8 cellular contexts compared by ENCODE assay signal in the genomic region with DNA sequence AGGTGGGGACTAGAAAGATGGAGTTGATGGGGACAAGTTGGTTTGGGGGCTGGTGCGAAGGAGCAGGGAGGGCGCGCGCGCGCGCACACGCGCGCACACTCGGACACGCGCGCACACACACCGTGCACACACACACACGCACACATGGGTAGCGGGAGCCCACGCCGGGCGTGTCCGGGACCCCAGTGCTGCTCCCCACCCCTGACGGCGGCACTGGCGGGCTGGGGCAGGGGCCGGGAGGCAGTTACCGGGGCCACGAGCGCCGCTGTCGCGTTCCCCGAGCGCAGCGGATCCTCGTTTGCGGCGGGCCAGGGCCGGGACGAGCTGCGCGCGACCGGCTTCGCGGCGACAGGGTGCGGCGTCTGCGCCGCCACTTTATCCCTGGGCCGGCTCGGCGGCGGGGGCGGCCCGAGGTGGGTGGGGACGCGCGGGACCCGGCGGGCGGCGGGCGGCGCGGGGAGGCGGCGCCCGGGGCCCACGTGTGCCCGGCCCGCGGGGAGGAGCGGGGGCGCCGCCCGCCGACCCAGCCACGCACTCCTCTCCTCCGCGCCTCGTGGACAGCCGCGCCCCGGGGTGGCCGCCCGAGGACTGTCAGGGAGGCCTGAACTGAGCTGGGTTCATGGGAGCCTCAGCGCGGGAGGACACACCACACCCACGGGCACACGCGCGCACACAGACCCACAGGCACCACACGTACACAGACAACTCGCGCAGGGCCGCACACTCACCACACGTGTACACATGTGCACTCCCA. TPM values are rescaled to one million over a fixed set of nuclear protein-coding genes. Genes with fewer than 3 reads are reported as not detected.
A peak's percentile ranks its signal among the peaks of the same experiment; 100 is the strongest.
DNase-seq lines count a peak whose midpoint lies in the region; ATAC-seq and TF ChIP-seq lines count a peak whose summit lies in the region.

No MANE protein-coding gene starts in this region.

- no peaks in the 10 kb centered on the region for H3K9me3 ChIP-seq in OCI-LY1 (ENCODE audit: low read length)
- H3K9me3 ChIP-seq in lower lobe of right lung, result peaks cover 4% of the 10 kb centered on the region
- no peaks in the 10 kb centered on the region for H3K9me3 ChIP-seq in testis

- no peaks in the 10 kb centered on the region for H3K9me2 ChIP-seq in OCI-LY1 (ENCODE audit: low read depth, low read length)

- TF ChIP-seq POLR2A in testis (IDR thresholded peaks at IDR 0.05), result no peak

- H3K27ac ChIP-seq in OCI-LY1 (ENCODE audit: low read depth, low read length, poor library complexity, severe bottlenecking), result no peak overlapping the region
- peak overlapping the region; percentile 88 for H3K27ac ChIP-seq in lower lobe of right lung
- peak overlapping the region; percentile 60 to 86 for H3K27ac ChIP-seq in testis

- peak; percentile 40 for ATAC-seq in GM21526 (IDR thresholded peaks at IDR 0.05; ENCODE audit: low FRiP score, unreplicated experiment)
- peak; percentile 74 to 82 for ATAC-seq in lower lobe of right lung

- no peaks in the 10 kb centered on the region for H4K20me1 ChIP-seq in OCI-LY1 (ENCODE audit: insufficient read depth, low read length)

- TF ChIP-seq CTCF in OCI-LY1 (IDR thresholded peaks at IDR 0.05; ENCODE audit: low read length), result no peak
- TF ChIP-seq CTCF in lower lobe of right lung (IDR thresholded peaks at IDR 0.05), result peak; percentile 18
- peak in 1 of 3 experiments; percentile 48 for TF ChIP-seq CTCF in testis (IDR thresholded peaks at IDR 0.05)

- no peak overlapping the region for H2AFZ ChIP-seq in OCI-LY1 (ENCODE audit: low read length)

- H3F3A ChIP-seq in OCI-LY1 (ENCODE audit: insufficient read depth, low read length), result no peaks in the 10 kb centered on the region

- peak overlapping the region; percentile 50 for H3K4me2 ChIP-seq in OCI-LY1 (ENCODE audit: low read length)

- DNase-seq in DMS 273 (lab: John Stamatoyannopoulos, UW; ENCODE audit: unreplicated experiment) (peak; percentile 84), DMS 273 treated with DMSO at 0.1 percent for 48 hours (lab: John Stamatoyannopoulos, UW) (no peak), dermis blood vessel endothelial cell (peak; percentile 53), lower lobe of right lung (peak; percentile 80), testis (peak; percentile 53)
- DNase-seq in central memory CD4-positive, alpha-beta T cell, result no peak

- 2% methylated on average over 47 of the region's 98 CpGs; no CpG with 5 or more reads in 1 of the 2 donors for WGBS in testis, 2 donors

- H3K79me2 ChIP-seq in OCI-LY1 (ENCODE audit: insufficient read depth, low read length), result no peaks in the 10 kb centered on the region

- peaks cover 6% of the 10 kb centered on the region; the same call in 1 of the 2 replicates for H3K27me3 ChIP-seq in OCI-LY1 (ENCODE audit: insufficient read depth, low read length)
- no peaks in the 10 kb centered on the region for H3K27me3 ChIP-seq in lower lobe of right lung (ENCODE audit: low read depth)
- H3K27me3 ChIP-seq in testis, result no peaks in the 10 kb centered on the region

- intact Hi-C loops in lower lobe of right lung (cut with DNase I), result no loop called here
- intact Hi-C loops in testis (cut with DNase I; ENCODE audit: low total_unique reads), result loop anchor here (5.0 kb wide), 1 partner anchor 131 kb away; no protein-coding TSS in a partner anchor

- H3K4me1 ChIP-seq in OCI-LY1 (ENCODE audit: insufficient read depth, low read length, severe bottlenecking), result no peaks in the 10 kb centered on the region
- H3K4me1 ChIP-seq in lower lobe of right lung, result peaks cover 41% of the 10 kb centered on the region
- H3K4me1 ChIP-seq in testis, result peaks cover 9% of the 10 kb centered on the region

- H3K9ac ChIP-seq in OCI-LY1 (ENCODE audit: low read length), result no peak overlapping the region

- H3K4me3 ChIP-seq in OCI-LY1 (ENCODE audit: low read depth, low read length, poor library complexity, severe bottlenecking) (peak overlapping the region; percentile 38), lower lobe of right lung (peak overlapping the region; percentile 81), testis (peak overlapping the region; percentile 79 to 81)

- H3K36me3 ChIP-seq in OCI-LY1 (ENCODE audit: insufficient read depth, low read length) (no peaks in the 10 kb centered on the region; the same call in 1 of the 2 replicates), lower lobe of right lung (no peaks in the 10 kb centered on the region), testis (ENCODE audit: low read depth, missing control alignments) (no peaks in the 10 kb centered on the region)

RNA-seq across cellular contexts. Expression of a gene that starts 0.7 kb away (rescaled TPM):
- total RNA-seq in dermis blood vessel endothelial cell (35.7 and 73.0 TPM in 2 replicates), lower lobe of right lung (132 TPM), testis (10 to 100 TPM; 18.3 to 19.2 TPM)
- 26.0 TPM for polyA plus RNA-seq in testis (ENCODE audit: insufficient read depth, low read depth, low replicate concordance)

Comparison
In these comparisons a context has a peak if more than half of its experiments do, and no peak if none do; other contexts are left out.
1. DNase-seq: peak in DMS 273 (single experiment), dermis blood vessel endothelial cell (single experiment), lower lobe of right lung (single experiment) and testis (single experiment); none in DMS 273 treated with DMSO at 0.1 percent for 48 hours (single experiment) and central memory CD4-positive, alpha-beta T cell (single experiment).
2. Peak in every context shown above with its lines, with median percentiles within 50 percentile points of each other: H3K4me3 ChIP-seq.